Comparison of ENCODE assay signal across 12 cellular contexts in genomic region chr13:73025212-73026012, GRCh38. TPM values are rescaled to one million over a fixed set of nuclear protein-coding genes. Genes with fewer than 3 reads are reported as not detected.
DNase-seq lines count a peak whose midpoint lies in the region; ATAC-seq and TF ChIP-seq lines count a peak whose summit lies in the region.
"Had no signal": no experiment of that assay in that cellular context is flagged by ENCODE, and none has a peak within 500 bp of the region (broad histone marks: within the 10 kb centered on the region; RNA-seq: fewer than 3 reads in every experiment).

No MANE protein-coding gene starts in this region.

- H3K4ac ChIP-seq in IMR-90 (ENCODE audit: low read depth, low read length) = no peak overlapping the region

- no peaks in the 10 kb centered on the region for H3K27me3 ChIP-seq in IMR-90 (ENCODE audit: control insufficient read depth, insufficient read depth, low read length)

- H3K79me1 ChIP-seq in IMR-90 (ENCODE audit: low read depth in 1 of 2, low read length in 2 of 2) = no peaks in the 10 kb centered on the region

- no peak for TF ChIP-seq RAD21 in IMR-90 (IDR thresholded peaks at IDR 0.05; ENCODE audit: low read length)

- no peak for TF ChIP-seq POLR2A in IMR-90 (IDR thresholded peaks at IDR 0.05; ENCODE audit: low read depth, low read length)

- no peak overlapping the region for H2BK20ac ChIP-seq in IMR-90 (ENCODE audit: low read depth, low read length)

- dilution Hi-C loops in IMR-90 (cut with HindIII; ENCODE audit: low sequenced_read_pairs, unreplicated experiment) = no loop called here

- no peak overlapping the region for H4K8ac ChIP-seq in IMR-90 (ENCODE audit: low read depth in 2 of 2, low read length in 2 of 2)

- H3K4me2 ChIP-seq in IMR-90 (ENCODE audit: low read depth, low read length) = no peak overlapping the region

- CTCF ChIA-PET in IMR-90 (lab: Yijun Ruan, JAX) = no interaction called here

- TF ChIP-seq CTCF in IMR-90 (conservative IDR thresholded peaks at IDR 0.05; ENCODE audit: low read depth, low read length) = no peak
- no peak for TF ChIP-seq CTCF in epithelial cell of proximal tubule (conservative IDR thresholded peaks at IDR 0.05; ENCODE audit: low read depth, low read length)

- H2BK15ac ChIP-seq in IMR-90 (ENCODE audit: low read depth, low read length) = no peak overlapping the region

- no peaks in the 10 kb centered on the region for H3K27me3 Mint-ChIP-seq in stimulated activated naive CD8-positive, alpha-beta T cell treated with anti-CD3 and anti-CD28 coated beads, Interleukin-15, amount 100 ng/mL, for 72 hours
- H3K27me3 Mint-ChIP-seq: activated B cell treated with CpG ODN at 0.5 μM for 24 hours had no signal

- no peak overlapping the region for H3K14ac ChIP-seq in IMR-90 (replicated peaks; ENCODE audit: low read depth, low read length)

- H3K23ac ChIP-seq in IMR-90 (ENCODE audit: low read depth, low read length) = no peak overlapping the region

- H3K9me1 ChIP-seq in IMR-90 (ENCODE audit: insufficient read depth, low read length) = no peaks in the 10 kb centered on the region

- no peaks in the 10 kb centered on the region for H3K9me3 ChIP-seq in IMR-90 (ENCODE audit: control insufficient read depth, insufficient read depth, low read length)

- H2AK9ac ChIP-seq in IMR-90 (replicated peaks; ENCODE audit: low read depth, low read length, poor library complexity) = no peak overlapping the region

- H2BK120ac ChIP-seq in IMR-90 (ENCODE audit: low read depth, low read length) = no peak overlapping the region

- H3K4me3 ChIP-seq in IMR-90 (ENCODE audit: insufficient read depth, low read depth, low read length) (no peak overlapping the region), epithelial cell of proximal tubule (ENCODE audit: low read depth, low read length) (no peak overlapping the region)
- H3K4me3 ChIP-seq: SK-N-MC had no signal

- H3K4me1 Mint-ChIP-seq in stimulated activated naive CD8-positive, alpha-beta T cell treated with anti-CD3 and anti-CD28 coated beads, Interleukin-15, amount 100 ng/mL, for 72 hours = peaks cover 16% of the 10 kb centered on the region
- H3K4me1 Mint-ChIP-seq: activated B cell treated with CpG ODN at 0.5 μM for 24 hours had no signal

- in situ Hi-C loops in IMR-90 (cut with MboI; ENCODE audit: low sequenced_read_pairs) = no loop called here

- H3K36me3 Mint-ChIP-seq in activated naive CD4-positive, alpha-beta T cell treated with anti-CD3 and anti-CD28 coated beads, Interleukin-2, amount 50 U/mL, for 72 hours = no peaks in the 10 kb centered on the region

- no CpG with 5 or more reads among the region's 5 CpGs for whole genome bisulfite sequencing in IMR-90 (ENCODE audit: extremely low coverage in 2 of 2, insufficient read length in 1 of 2), 2 experiments

- H3K27ac Mint-ChIP-seq in activated naive CD4-positive, alpha-beta T cell treated with anti-CD3 and anti-CD28 coated beads, Interleukin-2, amount 50 U/mL, for 72 hours = no peak overlapping the region
- peak overlapping the region; percentile 46 to 79 for H3K27ac Mint-ChIP-seq in stimulated activated naive CD8-positive, alpha-beta T cell treated with anti-CD3 and anti-CD28 coated beads, Interleukin-15, amount 100 ng/mL, for 72 hours
- H3K27ac Mint-ChIP-seq: activated B cell treated with CpG ODN at 0.5 μM for 24 hours had no signal

- no peak overlapping the region for H3K4me3 Mint-ChIP-seq in stimulated activated naive CD8-positive, alpha-beta T cell treated with anti-CD3 and anti-CD28 coated beads, Interleukin-15, amount 100 ng/mL, for 72 hours
- H3K4me3 Mint-ChIP-seq: activated B cell treated with CpG ODN at 0.5 μM for 24 hours had no signal

- no peak overlapping the region for H2AFZ ChIP-seq in IMR-90 (replicated peaks; ENCODE audit: low read length, poor library complexity)
- H2AFZ ChIP-seq: parathyroid adenoma had no signal

- POLR2A ChIA-PET in IMR-90 (lab: Charles Lee; ENCODE audit: unreplicated experiment) = no interaction called here

- no peak overlapping the region for H3K9ac ChIP-seq in IMR-90 (ENCODE audit: low read depth, low read length)
- H3K9ac ChIP-seq: parathyroid adenoma had no signal

- H4K20me1 ChIP-seq in IMR-90 (ENCODE audit: insufficient read depth, low read length) = no peaks in the 10 kb centered on the region

- ATAC-seq in activated naive CD4-positive, alpha-beta T cell treated with anti-CD3 and anti-CD28 coated beads, Interleukin-2, amount 50 U/mL, for 72 hours = peak; percentile 82 to 86
- no peak for ATAC-seq in IMR-90 (ENCODE audit: low read depth)
- peak; percentile 82 for ATAC-seq in stimulated activated naive CD8-positive, alpha-beta T cell treated with anti-CD3 and anti-CD28 coated beads, Interleukin-15, amount 100 ng/mL, for 72 hours

- no peak overlapping the region for H4K91ac ChIP-seq in IMR-90 (ENCODE audit: insufficient read depth, low read depth, low read length)

- no peaks in the 10 kb centered on the region for H3K9me3 Mint-ChIP-seq in activated naive CD4-positive, alpha-beta T cell treated with anti-CD3 and anti-CD28 coated beads, Interleukin-2, amount 50 U/mL, for 72 hours
- H3K9me3 Mint-ChIP-seq in stimulated activated naive CD8-positive, alpha-beta T cell treated with anti-CD3 and anti-CD28 coated beads, Interleukin-15, amount 100 ng/mL, for 72 hours = no peaks in the 10 kb centered on the region
- H3K9me3 Mint-ChIP-seq: activated B cell treated with CpG ODN at 0.5 μM for 24 hours had no signal

- no peak overlapping the region for H3K18ac ChIP-seq in IMR-90 (ENCODE audit: low read depth, low read length)

- no peak overlapping the region for H4K5ac ChIP-seq in IMR-90 (ENCODE audit: low read depth, low read length)

- no TSS peak for BruUV-seq in IMR-90 (replicated peaks; lab: Mats Ljungman, UMichigan)

- H3K56ac ChIP-seq in IMR-90 (ENCODE audit: extremely low read depth, insufficient read depth, low read length) = no peak overlapping the region

- H2AK5ac ChIP-seq in IMR-90 (ENCODE audit: low read depth, low read length) = no peak overlapping the region

- H3K36me3 ChIP-seq in IMR-90 (ENCODE audit: control insufficient read depth, insufficient read depth, low read length) = no peaks in the 10 kb centered on the region

- H2BK5ac ChIP-seq in IMR-90 (ENCODE audit: low read depth, low read length, poor library complexity, severe bottlenecking) = no peak overlapping the region

- DNase-seq in activated naive CD4-positive, alpha-beta T cell treated with anti-CD3 and anti-CD28 coated beads, Interleukin-2, amount 50 U/mL, for 72 hours (ENCODE audit: low spot score in 2 of 2) = no peak
- no peak for DNase-seq in activated naive CD4-positive, alpha-beta T cell (lab: John Stamatoyannopoulos, UW)
- DNase-seq in IMR-90 (peak; percentile 47), epithelial cell of proximal tubule (ENCODE audit: low read depth) (peak; percentile 61), DMS153 treated with DMSO at 0.1 percent for 48 hours (lab: John Stamatoyannopoulos, UW; ENCODE audit: unreplicated experiment) (no peak), GDM1 (lab: John Stamatoyannopoulos, UW) (no peak)
- no peak for DNase-seq in stimulated activated naive CD8-positive, alpha-beta T cell treated with anti-CD3 and anti-CD28 coated beads, Interleukin-15, amount 100 ng/mL, for 72 hours
- DNase-seq in activated CD4-positive, alpha-beta T cell treated with anti-CD3 and anti-CD28 coated beads for 48 hours = no peak
- DNase-seq: activated B cell treated with CpG ODN at 0.5 μM for 24 hours, DMS 273 treated with DMSO at 0.1 percent for 48 hours had no signal

- H3K4me1 ChIP-seq in IMR-90 (ENCODE audit: control insufficient read depth, insufficient read depth, low read length) = no peaks in the 10 kb centered on the region
- H3K4me1 ChIP-seq: parathyroid adenoma had no signal

- H3K27ac ChIP-seq in IMR-90 (ENCODE audit: insufficient read depth, low read length) = no peak overlapping the region
- H3K27ac ChIP-seq: parathyroid adenoma, SK-N-MC had no signal

- intact Hi-C loops in IMR-90 (cut with micrococcal nuclease) = no loop called here

TF ChIP-seq in IMR-90, 13 proteins besides CTCF, POLR2A, EP300 and RAD21 (continues in another document):
- TF ChIP-seq MXI1 (IDR thresholded peaks at IDR 0.05; ENCODE audit: borderline replicate concordance, low read depth, low read length) = no peak
- TF ChIP-seq NFE2L2 (IDR thresholded peaks at IDR 0.05; ENCODE audit: low read depth, low read length) = no peak
- no peak for TF ChIP-seq CEBPB (IDR thresholded peaks at IDR 0.05; ENCODE audit: low read depth, low read length)
- no peak for TF ChIP-seq RFX5 (IDR thresholded peaks at IDR 0.05; ENCODE audit: low read depth, low read length)
- no peak for TF ChIP-seq ELK1 (IDR thresholded peaks at IDR 0.05; ENCODE audit: borderline replicate concordance, low read depth, low read length)
- TF ChIP-seq USF2 (IDR thresholded peaks at IDR 0.05; ENCODE audit: low read depth, low read length) = no peak
- TF ChIP-seq SMC3 (IDR thresholded peaks at IDR 0.05; ENCODE audit: low read depth, low read length) = no peak
- TF ChIP-seq MAFK (IDR thresholded peaks at IDR 0.05; ENCODE audit: low read depth, low read length) = no peak
- TF ChIP-seq CHD1 (IDR thresholded peaks at IDR 0.05; ENCODE audit: low read depth, low read length) = no peak
- no peak for TF ChIP-seq RCOR1 (IDR thresholded peaks at IDR 0.05; ENCODE audit: insufficient replicate concordance, low read length)
- TF ChIP-seq MAZ (IDR thresholded peaks at IDR 0.05; ENCODE audit: borderline replicate concordance, low read depth, low read length) = no peak

RNA-seq across cellular contexts. Expression of gene KLF5, which starts 33.4 kb away (rescaled TPM):
- 1 to 10 TPM; 1.1 to 1.9 TPM for total RNA-seq in activated naive CD4-positive, alpha-beta T cell treated with anti-CD3 and anti-CD28 coated beads, Interleukin-2, amount 50 U/mL, for 72 hours
- total RNA-seq in IMR-90 (2012; rRNA removed) (4.4 and 5.4 TPM in 2 replicates), epithelial cell of proximal tubule (19.3 and 26.6 TPM in 2 replicates)
- polyA plus RNA-seq in IMR-90 (2012; rRNA removed) = 8.8 and 11.2 TPM in 2 replicates
- 1.9 and 4.8 TPM in 2 replicates for polyA plus RNA-seq in IMR-90 (2012; cell fraction: cytosol; rRNA removed)
- 3.7 and 10.8 TPM in 2 replicates for polyA plus RNA-seq in IMR-90 (2012; cell fraction: nucleus; rRNA removed; ENCODE audit: low replicate concordance)

Comparison
In these comparisons a context has a peak if more than half of its experiments do, and no peak if none do; other contexts are left out.
1. DNase-seq: peak in IMR-90 (single experiment) and epithelial cell of proximal tubule (single experiment); none in activated naive CD4-positive, alpha-beta T cell treated with anti-CD3 and anti-CD28 coated beads, Interleukin-2, amount 50 U/mL, for 72 hours (0 of 2), activated naive CD4-positive, alpha-beta T cell (0 of 4), stimulated activated naive CD8-positive, alpha-beta T cell treated with anti-CD3 and anti-CD28 coated beads, Interleukin-15, amount 100 ng/mL, for 72 hours (0 of 2), activated CD4-positive, alpha-beta T cell treated with anti-CD3 and anti-CD28 coated beads for 48 hours (single experiment), DMS153 treated with DMSO at 0.1 percent for 48 hours (single experiment) and GDM1 (single experiment).
2. H3K27ac Mint-ChIP-seq: peak in stimulated activated naive CD8-positive, alpha-beta T cell treated with anti-CD3 and anti-CD28 coated beads, Interleukin-15, amount 100 ng/mL, for 72 hours (2 of 2); none in activated naive CD4-positive, alpha-beta T cell treated with anti-CD3 and anti-CD28 coated beads, Interleukin-2, amount 50 U/mL, for 72 hours (0 of 2).